17 cellular contexts compared by ENCODE assay signal in genomic region chr11:40289370-40289769, GRCh38.
"Had no signal": no experiment of that assay in that cellular context is flagged by ENCODE, and none has a peak within 500 bp of the region (broad histone marks: within the 10 kb centered on the region; RNA-seq: fewer than 3 reads in every experiment).

No MANE protein-coding gene starts in this region.

- H3K36me3 Mint-ChIP-seq: activated naive CD4-positive, alpha-beta T cell treated with anti-CD3 and anti-CD28 coated beads, Interleukin-2, amount 10 ng/mL, durations not matched to agents 7 days and 5 days had no signal

- DNase-seq: activated CD4-positive, alpha-beta memory T cell treated with anti-CD3 and anti-CD28 coated beads, Interleukin-2, amount 10 ng/mL, durations not matched to agents 7 days and 5 days; activated CD4-positive, alpha-beta T cell treated with anti-CD3 and anti-CD28 coated beads for 48 hours; activated effector memory CD4-positive, alpha-beta T cell treated with anti-CD3 and anti-CD28 coated beads, Interleukin-2, amount 50 U/mL, for 16 hours; activated naive CD4-positive, alpha-beta T cell treated with anti-CD3 and anti-CD28 coated beads, Interleukin-2, amount 10 ng/mL, durations not matched to agents 7 days and 5 days; body of pancreas; dermis blood vessel endothelial cell; effector memory CD4-positive, alpha-beta T cell; kidney glomerular epithelial cell; left lung; nephron progenitor cell; retina; stimulated activated CD4-positive, alpha-beta T cell treated with anti-CD3 and anti-CD28 coated beads, Interleukin-4, amount 100 ng/mL, for 4 hours; stimulated activated naive CD8-positive, alpha-beta T cell treated with anti-CD3 and anti-CD28 coated beads, Interleukin-15, Interleukin-2, amounts not matched to agents 100 U/mL and 50 U/mL, for 24 hours; T-helper 2 cell; tibial artery had no signal

- H3K27ac Mint-ChIP-seq: activated CD4-positive, alpha-beta memory T cell treated with anti-CD3 and anti-CD28 coated beads, Interleukin-2, amount 10 ng/mL, durations not matched to agents 7 days and 5 days; activated naive CD4-positive, alpha-beta T cell treated with anti-CD3 and anti-CD28 coated beads, Interleukin-2, amount 10 ng/mL, durations not matched to agents 7 days and 5 days; nephron progenitor cell had no signal

- H3K9me3 Mint-ChIP-seq: activated CD4-positive, alpha-beta memory T cell treated with anti-CD3 and anti-CD28 coated beads, Interleukin-2, amount 10 ng/mL, durations not matched to agents 7 days and 5 days; activated naive CD4-positive, alpha-beta T cell treated with anti-CD3 and anti-CD28 coated beads, Interleukin-2, amount 10 ng/mL, durations not matched to agents 7 days and 5 days had no signal

- H3K4me3 ChIP-seq: body of pancreas, left lung, lung, tibial artery had no signal

- ATAC-seq: body of pancreas; foreskin keratinocyte; left lung; stimulated activated naive CD8-positive, alpha-beta T cell treated with anti-CD3 and anti-CD28 coated beads, Interleukin-15, Interleukin-2, amounts not matched to agents 100 U/mL and 50 U/mL, for 24 hours had no signal

- H3K36me3 ChIP-seq: left lung, tibial artery had no signal

- H3K4me3 Mint-ChIP-seq: activated CD4-positive, alpha-beta memory T cell treated with anti-CD3 and anti-CD28 coated beads, Interleukin-2, amount 10 ng/mL, durations not matched to agents 7 days and 5 days; activated naive CD4-positive, alpha-beta T cell treated with anti-CD3 and anti-CD28 coated beads, Interleukin-2, amount 10 ng/mL, durations not matched to agents 7 days and 5 days had no signal

- H3K4me1 ChIP-seq: foreskin keratinocyte, left lung had no signal

- H3K9me3 ChIP-seq: body of pancreas, left lung, tibial artery had no signal

- H3K27ac ChIP-seq: body of pancreas, foreskin keratinocyte, left lung, tibial artery had no signal

- H3K27me3 ChIP-seq: body of pancreas had no signal
